In the genomic region with DNA sequence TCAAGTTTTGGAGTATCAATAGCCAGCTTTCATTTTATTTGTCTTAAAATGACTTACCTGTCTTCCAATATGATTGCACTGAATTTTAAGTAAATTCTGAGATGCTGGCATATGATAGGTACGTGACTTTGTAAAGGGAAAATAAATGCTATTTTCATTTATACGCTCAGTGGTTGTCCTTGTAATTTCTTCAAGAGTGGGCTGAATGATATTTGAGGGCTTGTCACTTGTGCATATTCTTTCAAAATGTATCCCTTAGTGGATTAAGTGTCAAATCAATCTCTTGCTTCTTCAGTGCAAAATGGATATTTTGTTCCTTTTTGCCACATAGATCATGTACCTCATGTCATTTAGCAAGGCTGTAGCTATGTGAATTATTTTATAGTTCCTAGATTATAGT, we compare ENCODE assay signal across 5 cellular contexts.
"Had no signal": no experiment of that assay in that cellular context is flagged by ENCODE, and none has a peak within 500 bp of the region (broad histone marks: within the 10 kb centered on the region; RNA-seq: fewer than 3 reads in every experiment).

No MANE protein-coding gene starts in this region.

- H3K27ac ChIP-seq: HL-60 had no signal

- DNase-seq: IMR-90, KBM-7, KG1 had no signal

- H3K4me3 ChIP-seq: K562 had no signal
